ENCODE assay signal across 8 cellular contexts in genomic region chr16:7025616-7026190, GRCh38.
DNase-seq lines count a peak whose midpoint lies in the region; ATAC-seq and TF ChIP-seq lines count a peak whose summit lies in the region.

No MANE protein-coding gene starts in this region.

- H3K4me3 Mint-ChIP-seq in activated T-cell treated with anti-CD3 and anti-CD28 coated beads, Interleukin-2, amount 50 U/mL, for 24 hours = no peak overlapping the region

- no peaks in the 10 kb centered on the region for H3K4me1 Mint-ChIP-seq in activated T-cell treated with anti-CD3 and anti-CD28 coated beads, Interleukin-2, amount 50 U/mL, for 24 hours (ENCODE audit: low read depth)

- ATAC-seq in heart right ventricle = peak in 7 of 8 donors; percentile 52 to 77 (median 68)
- no peak for ATAC-seq in HG02763 (IDR thresholded peaks at IDR 0.05; ENCODE audit: unreplicated experiment)

- peaks cover 0 to 4% (median 0%) of the 10 kb centered on the region in 7 donors for H3K27me3 ChIP-seq in heart right ventricle

- no peaks in the 10 kb centered on the region for H3K4me1 ChIP-seq in heart right ventricle

- no peak overlapping the region for H3K4me3 ChIP-seq in heart right ventricle

- peaks cover 23% of the 10 kb centered on the region for H3K9me3 Mint-ChIP-seq in activated T-cell treated with anti-CD3 and anti-CD28 coated beads, Interleukin-2, amount 50 U/mL, for 24 hours

- H3K27ac Mint-ChIP-seq in activated T-cell treated with anti-CD3 and anti-CD28 coated beads, Interleukin-2, amount 50 U/mL, for 24 hours = no peak overlapping the region

- H3K36me3 Mint-ChIP-seq in activated T-cell treated with anti-CD3 and anti-CD28 coated beads, Interleukin-2, amount 50 U/mL, for 24 hours (ENCODE audit: low read depth) = no peaks in the 10 kb centered on the region

- peak; percentile 16 to 65 (median 62) for TF ChIP-seq CTCF in heart right ventricle (IDR thresholded peaks at IDR 0.05)

- peak; percentile 18 for DNase-seq in activated T-cell treated with anti-CD3 and anti-CD28 coated beads for 48 hours (ENCODE audit: low read depth)
- DNase-seq in activated T-cell treated with anti-CD3 and anti-CD28 coated beads, Interleukin-2, amount 50 U/mL, for 24 hours = no peak
- DNase-seq in NAMALWA (ENCODE audit: low spot score) = peak; percentile 67
- peak; percentile 47 for DNase-seq in SW480 (ENCODE audit: low spot score)
- peak; percentile 60 to 63 for DNase-seq in heart right ventricle
- DNase-seq in renal cortical epithelial cell (ENCODE audit: low read depth) = peak; percentile 1
- DNase-seq in HCEC 1CT = no peak

- intact Hi-C loops in heart right ventricle (cut with DNase I) = loop anchor here in 3 of 10 donors (5.0 kb wide), 1 partner anchor 1147 kb away; no protein-coding TSS in a partner anchor

- 30 to 33% methylated on average over 7 of the region's 7 CpGs for WGBS in heart right ventricle, 2 donors

- H3K27me3 Mint-ChIP-seq in activated T-cell treated with anti-CD3 and anti-CD28 coated beads, Interleukin-2, amount 50 U/mL, for 24 hours = no peaks in the 10 kb centered on the region

- H3K9me3 ChIP-seq in heart right ventricle = peaks cover 0 to 12% (median 0%) of the 10 kb centered on the region in 11 donors

- H3K36me3 ChIP-seq in heart right ventricle = no peaks in the 10 kb centered on the region

- H3K27ac ChIP-seq in heart right ventricle = no peak overlapping the region

Comparison
In these comparisons a context has a peak if more than half of its experiments do, and no peak if none do; other contexts are left out.
1. DNase-seq: peak in activated T-cell treated with anti-CD3 and anti-CD28 coated beads for 48 hours (single experiment), NAMALWA (single experiment), SW480 (single experiment), heart right ventricle (2 of 2) and renal cortical epithelial cell (single experiment); none in activated T-cell treated with anti-CD3 and anti-CD28 coated beads, Interleukin-2, amount 50 U/mL, for 24 hours (single experiment) and HCEC 1CT (single experiment).